In genomic region chr4:148052448-148052847, GRCh38 we compare ENCODE assay signal across 14 cellular contexts.
A peak's percentile ranks its signal among the peaks of the same experiment; 100 is the strongest.
DNase-seq lines count a peak whose midpoint lies in the region; ATAC-seq and TF ChIP-seq lines count a peak whose summit lies in the region.
"Had no signal": no experiment of that assay in that cellular context is flagged by ENCODE, and none has a peak within 500 bp of the region (broad histone marks: within the 10 kb centered on the region; RNA-seq: fewer than 3 reads in every experiment).

No MANE protein-coding gene starts in this region.

- intact Hi-C loops in mammary epithelial cell (cut with micrococcal nuclease) (no loop called here), MCF 10A (cut with micrococcal nuclease) (no loop called here), left cardiac atrium (cut with DNase I) (no loop called here), PC-9 (cut with micrococcal nuclease; ENCODE audit: unreplicated experiment) (no loop called here)

- H3K27me3 ChIP-seq in mammary epithelial cell (ENCODE audit: insufficient read depth, low read length) (no peaks in the 10 kb centered on the region), PC-9 (ENCODE audit: insufficient read depth, low read depth) (no peaks in the 10 kb centered on the region), HAP-1 (ENCODE audit: low read depth) (no peaks in the 10 kb centered on the region)
- H3K27me3 ChIP-seq: hepatocyte had no signal

- H3K9me2 ChIP-seq in PC-9 (ENCODE audit: insufficient read depth), result no peaks in the 10 kb centered on the region

- no peak overlapping the region for H2AFZ ChIP-seq in mammary epithelial cell (ENCODE audit: low read depth, low read length)
- no peak overlapping the region for H2AFZ ChIP-seq in PC-9
- H2AFZ ChIP-seq: hepatocyte had no signal

- H3K79me2 ChIP-seq in mammary epithelial cell (ENCODE audit: insufficient read depth, low read length) (peaks cover 4% of the 10 kb centered on the region), PC-9 (ENCODE audit: low read depth) (no peaks in the 10 kb centered on the region)

- H3K27ac ChIP-seq in mammary epithelial cell (ENCODE audit: insufficient read depth, low read depth, low read length) (no peak overlapping the region), temporal lobe (ENCODE audit: low read depth, low read length) (peak overlapping the region; percentile 10), PC-9 (no peak overlapping the region)
- H3K27ac ChIP-seq: hepatocyte had no signal

- no TSS peak for BruUV-seq in mammary epithelial cell (replicated peaks; lab: Mats Ljungman, UMichigan)
- no TSS peak for BruUV-seq in MCF 10A (replicated peaks; lab: Mats Ljungman, UMichigan)
- BruUV-seq in PC-9 (replicated peaks; lab: Mats Ljungman, UMichigan), result no TSS peak

- peak overlapping the region; percentile 4 for H3K9ac ChIP-seq in mammary epithelial cell (ENCODE audit: insufficient read depth, low read length)

- DNase-seq in mammary epithelial cell (no peak), MCF 10A (ENCODE audit: unreplicated experiment) (no peak), left cardiac atrium (no peak), PC-9 (no peak), dedifferentiated amniotic fluid mesenchymal stem cell (ENCODE audit: extremely low spot score) (no peak), HAP-1 (ENCODE audit: low spot score in 2 of 2) (no peak)
- DNase-seq: amygdala, RPMI8226 had no signal

- H3K4me3 Mint-ChIP-seq in MCF 10A (ENCODE audit: unreplicated experiment), result no peak overlapping the region
- H3K4me3 Mint-ChIP-seq in T-helper 1 cell treated with Interleukin-12 subunit alpha and Interleukin-12 subunit beta and Interleukin-4 antibody, amounts not matched to agents 30 μg/mL and 1 μg/mL, for 36 hours, result peak overlapping the region; percentile 41
- H3K4me3 Mint-ChIP-seq: CD14-positive monocyte, memory B cell, type B pancreatic cell had no signal

- H3K9me3 ChIP-seq in mammary epithelial cell (replicated peaks; ENCODE audit: insufficient read depth, low read length), result no peaks in the 10 kb centered on the region
- no peaks in the 10 kb centered on the region; the same call in 1 of the 2 replicates for H3K9me3 ChIP-seq in PC-9 (ENCODE audit: insufficient read depth, low read depth)
- no peaks in the 10 kb centered on the region for H3K9me3 ChIP-seq in HAP-1

- no peaks in the 10 kb centered on the region for H3F3A ChIP-seq in PC-9 (ENCODE audit: insufficient read depth, low read depth)

- dilution Hi-C loops in mammary epithelial cell (cut with HindIII; ENCODE audit: low sequenced_read_pairs), result no loop called here

- H3K27ac Mint-ChIP-seq in MCF 10A (ENCODE audit: low read depth, unreplicated experiment), result no peak overlapping the region
- H3K27ac Mint-ChIP-seq in T-helper 1 cell treated with Interleukin-12 subunit alpha and Interleukin-12 subunit beta and Interleukin-4 antibody, amounts not matched to agents 30 μg/mL and 1 μg/mL, for 36 hours, result peak overlapping the region; percentile 49
- H3K27ac Mint-ChIP-seq: memory B cell had no signal

- H3K9me3 Mint-ChIP-seq in MCF 10A (ENCODE audit: unreplicated experiment), result no peaks in the 10 kb centered on the region
- H3K9me3 Mint-ChIP-seq in T-helper 1 cell treated with Interleukin-12 subunit alpha and Interleukin-12 subunit beta and Interleukin-4 antibody, amounts not matched to agents 30 μg/mL and 1 μg/mL, for 36 hours, result no peaks in the 10 kb centered on the region
- H3K9me3 Mint-ChIP-seq: memory B cell, type B pancreatic cell had no signal

- H3K4me1 Mint-ChIP-seq in MCF 10A (ENCODE audit: insufficient read depth, unreplicated experiment), result no peaks in the 10 kb centered on the region
- peaks cover 48% of the 10 kb centered on the region for H3K4me1 Mint-ChIP-seq in T-helper 1 cell treated with Interleukin-12 subunit alpha and Interleukin-12 subunit beta and Interleukin-4 antibody, amounts not matched to agents 30 μg/mL and 1 μg/mL, for 36 hours (ENCODE audit: low read depth)

- no peaks in the 10 kb centered on the region for H4K20me1 ChIP-seq in mammary epithelial cell (ENCODE audit: insufficient read depth, low read length)
- no peaks in the 10 kb centered on the region for H4K20me1 ChIP-seq in PC-9 (ENCODE audit: insufficient read depth)

- TF ChIP-seq CTCF in mammary epithelial cell (conservative IDR thresholded peaks at IDR 0.05 in 1 of 2, IDR thresholded peaks at IDR 0.05 in 1 of 2; ENCODE audit: extremely low read depth in 1 of 2, insufficient read depth in 1 of 2, low read depth in 1 of 2, low read length in 2 of 2) (no peak), MCF 10A (IDR thresholded peaks at IDR 0.05; ENCODE audit: unreplicated experiment) (no peak), PC-9 (conservative IDR thresholded peaks at IDR 0.05) (no peak)

- H3K36me3 Mint-ChIP-seq in MCF 10A (ENCODE audit: insufficient read depth, unreplicated experiment), result peaks cover 40% of the 10 kb centered on the region
- H3K36me3 Mint-ChIP-seq in T-helper 1 cell treated with Interleukin-12 subunit alpha and Interleukin-12 subunit beta and Interleukin-4 antibody, amounts not matched to agents 30 μg/mL and 1 μg/mL, for 36 hours (ENCODE audit: low read depth), result peaks cover 8% of the 10 kb centered on the region
- H3K36me3 Mint-ChIP-seq: memory B cell had no signal

- H3K36me3 ChIP-seq in mammary epithelial cell (ENCODE audit: insufficient read depth, low read length) (peaks cover 3% of the 10 kb centered on the region), PC-9 (ENCODE audit: low read depth) (no peaks in the 10 kb centered on the region), HAP-1 (replicated peaks) (no peaks in the 10 kb centered on the region)

- POLR2A ChIA-PET in MCF 10A (lab: Yijun Ruan, JAX), result no interaction called here
- POLR2A ChIA-PET in PC-9 (lab: Charles Lee; ENCODE audit: unreplicated experiment), result no interaction called here

- H3K4me3 ChIP-seq in mammary epithelial cell (replicated peaks in 1 of 3; ENCODE audit: insufficient read depth in 1 of 3, low read depth in 2 of 3, low read length in 3 of 3), result no peak overlapping the region
- H3K4me3 ChIP-seq in PC-9, result no peak overlapping the region
- H3K4me3 ChIP-seq in HAP-1, result no peak overlapping the region
- H3K4me3 ChIP-seq: hepatocyte had no signal

- H3K4me1 ChIP-seq in mammary epithelial cell (ENCODE audit: insufficient read depth, low read length), result peaks cover 4% of the 10 kb centered on the region
- peaks cover 7% of the 10 kb centered on the region; the same call in 1 of the 2 replicates for H3K4me1 ChIP-seq in PC-9 (replicated peaks; ENCODE audit: insufficient read depth)
- H3K4me1 ChIP-seq in HAP-1, result peaks cover 5% of the 10 kb centered on the region; the same call in 1 of the 2 replicates

- CTCF ChIA-PET in mammary epithelial cell (lab: Charles Lee; ENCODE audit: low non-redundant PET) (no interaction called here), MCF 10A (lab: Yijun Ruan, JAX) (interaction anchor here (0.7 to 1.1 kb wide), 2 partner anchors 17 to 200 kb away, joined by 3 to 4 read pairs; no protein-coding TSS in a partner anchor), PC-9 (lab: Charles Lee) (no interaction called here)

- H3K4me2 ChIP-seq in mammary epithelial cell (ENCODE audit: insufficient read depth, low read depth, low read length), result no peak overlapping the region
- no peak overlapping the region for H3K4me2 ChIP-seq in PC-9
- H3K4me2 ChIP-seq: hepatocyte had no signal

- H3K27me3 Mint-ChIP-seq in MCF 10A (ENCODE audit: insufficient read depth, unreplicated experiment), result no peaks in the 10 kb centered on the region
- H3K27me3 Mint-ChIP-seq in T-helper 1 cell treated with Interleukin-12 subunit alpha and Interleukin-12 subunit beta and Interleukin-4 antibody, amounts not matched to agents 30 μg/mL and 1 μg/mL, for 36 hours (ENCODE audit: low read depth), result no peaks in the 10 kb centered on the region
- H3K27me3 Mint-ChIP-seq: type B pancreatic cell had no signal

- ATAC-seq in left cardiac atrium, result peak; percentile 17 to 34

- in situ Hi-C loops in mammary epithelial cell (cut with MboI; ENCODE audit: low sequenced_read_pairs in 2 of 2) (no loop called here), HAP-1 (cut with MboI; ENCODE audit: low sequenced_read_pairs) (no loop called here)
